14 cellular contexts compared by ENCODE assay signal in genomic region chr12:108649126-108649525, GRCh38. TPM values are rescaled to one million over a fixed set of nuclear protein-coding genes. Genes with fewer than 3 reads are reported as not detected.
DNase-seq lines count a peak whose midpoint lies in the region; ATAC-seq, FAIRE-seq and TF ChIP-seq lines count a peak whose summit lies in the region.
"Had no signal": no experiment of that assay in that cellular context is flagged by ENCODE, and none has a peak within 500 bp of the region (broad histone marks: within the 10 kb centered on the region; RNA-seq: fewer than 3 reads in every experiment).

No MANE protein-coding gene starts in this region.

- no peaks in the 10 kb centered on the region for H3K9me3 Mint-ChIP-seq in activated CD8-positive, alpha-beta T cell treated with anti-CD3 and anti-CD28 coated beads for 36 hours
- H3K9me3 Mint-ChIP-seq in activated CD8-positive, alpha-beta T cell treated with anti-CD3 and anti-CD28 coated beads, Interleukin-2, amount 10 ng/mL, durations not matched to agents 7 days and 5 days (ENCODE audit: insufficient read depth), result no peaks in the 10 kb centered on the region

- intact Hi-C loops in activated CD8-positive, alpha-beta T cell treated with anti-CD3 and anti-CD28 coated beads for 36 hours (cut with micrococcal nuclease), result no loop called here
- intact Hi-C loops in esophagus muscularis mucosa (cut with DNase I), result no loop called here

- peaks cover 24% of the 10 kb centered on the region for H3F3A ChIP-seq in smooth muscle cell (ENCODE audit: low read depth)

- POLR2A ChIA-PET in activated CD8-positive, alpha-beta T cell treated with anti-CD3 and anti-CD28 coated beads for 36 hours (lab: Charles Lee), result interaction anchor here (1.1 to 1.4 kb wide), 2 partner anchors 15 to 53 kb away, joined by 3 to 6 read pairs; partner anchors contain the start of gene SELPLG
- POLR2A ChIA-PET in activated CD8-positive, alpha-beta T cell treated with anti-CD3 and anti-CD28 coated beads, Interleukin-2, amount 10 ng/mL, durations not matched to agents 7 days and 5 days (lab: Charles Lee), result no interaction called here

- no peak overlapping the region for H3K27ac Mint-ChIP-seq in activated CD8-positive, alpha-beta T cell treated with anti-CD3 and anti-CD28 coated beads for 36 hours
- no peak overlapping the region for H3K27ac Mint-ChIP-seq in activated CD8-positive, alpha-beta T cell treated with anti-CD3 and anti-CD28 coated beads, Interleukin-2, amount 10 ng/mL, durations not matched to agents 7 days and 5 days

- H3K4me2 ChIP-seq in smooth muscle cell, result peak overlapping the region; percentile 61

- no peak overlapping the region for H3K4me3 Mint-ChIP-seq in activated CD8-positive, alpha-beta T cell treated with anti-CD3 and anti-CD28 coated beads for 36 hours
- H3K4me3 Mint-ChIP-seq in activated CD8-positive, alpha-beta T cell treated with anti-CD3 and anti-CD28 coated beads, Interleukin-2, amount 10 ng/mL, durations not matched to agents 7 days and 5 days, result no peak overlapping the region

- WGBS in esophagus muscularis mucosa, result 75% methylated on average over 6 of the region's 6 CpGs
- 45% methylated on average over 6 of the region's 6 CpGs for WGBS in smooth muscle cell (ENCODE audit: low lambda C conversion rate)

- H3K36me3 ChIP-seq in esophagus muscularis mucosa, result peaks cover 52 to 92% (median 84%) of the 10 kb centered on the region in 4 donors
- H3K36me3 ChIP-seq in smooth muscle cell (ENCODE audit: low read depth), result peaks cover 13% of the 10 kb centered on the region

- peak overlapping the region; percentile 38 to 76 (median 70) for H3K27ac ChIP-seq in esophagus muscularis mucosa (replicated peaks in 1 of 4)
- peak overlapping the region; percentile 94 for H3K27ac ChIP-seq in smooth muscle cell (ENCODE audit: low read depth)

- H2AFZ ChIP-seq in smooth muscle cell (ENCODE audit: low read depth), result no peak overlapping the region

- no peaks in the 10 kb centered on the region for H3K27me3 Mint-ChIP-seq in activated CD8-positive, alpha-beta T cell treated with anti-CD3 and anti-CD28 coated beads for 36 hours
- H3K27me3 Mint-ChIP-seq in activated CD8-positive, alpha-beta T cell treated with anti-CD3 and anti-CD28 coated beads, Interleukin-2, amount 10 ng/mL, durations not matched to agents 7 days and 5 days (ENCODE audit: low read depth), result no peaks in the 10 kb centered on the region

- H3K4me3 ChIP-seq in esophagus muscularis mucosa (no peak overlapping the region), smooth muscle cell (no peak overlapping the region)

- CTCF ChIA-PET in activated CD8-positive, alpha-beta T cell treated with anti-CD3 and anti-CD28 coated beads for 36 hours (lab: Charles Lee), result interaction anchor here (0.6 to 1.6 kb wide), 2 partner anchors 15 to 154 kb away, joined by 3 to 6 read pairs; no protein-coding TSS in a partner anchor
- CTCF ChIA-PET in activated CD8-positive, alpha-beta T cell treated with anti-CD3 and anti-CD28 coated beads, Interleukin-2, amount 10 ng/mL, durations not matched to agents 7 days and 5 days (lab: Charles Lee), result interaction anchor here (0.9 to 1.8 kb wide), 2 partner anchors 15 to 16 kb away, joined by 6 to 7 read pairs; partner anchors contain the start of gene SELPLG

- peak overlapping the region; percentile 74 for H3K9ac ChIP-seq in smooth muscle cell (ENCODE audit: low read depth)

- H3K9me3 ChIP-seq in esophagus muscularis mucosa (no peaks in the 10 kb centered on the region), smooth muscle cell (replicated peaks; ENCODE audit: low read depth) (no peaks in the 10 kb centered on the region)

- H4K20me1 ChIP-seq in smooth muscle cell (ENCODE audit: low read depth), result no peaks in the 10 kb centered on the region

- H3K4me1 ChIP-seq in esophagus muscularis mucosa (peaks cover 42 to 57% (median 54%) of the 10 kb centered on the region in 4 donors), smooth muscle cell (ENCODE audit: low read depth) (peaks cover 9% of the 10 kb centered on the region)

- no peak for DNase-seq in activated CD8-positive, alpha-beta T cell treated with anti-CD3 and anti-CD28 coated beads for 36 hours
- no peak for DNase-seq in activated CD8-positive, alpha-beta T cell treated with anti-CD3 and anti-CD28 coated beads, Interleukin-2, amount 10 ng/mL, durations not matched to agents 7 days and 5 days
- DNase-seq in esophagus muscularis mucosa (ENCODE audit: extremely low spot score) (no peak), smooth muscle cell (lab: John Stamatoyannopoulos, UW; ENCODE audit: unreplicated experiment) (no peak), NCI-H2107 (lab: John Stamatoyannopoulos, UW) (no peak), frontal cortex (ENCODE audit: low spot score in 2 of 2) (no peak)
- DNase-seq in effector CD4-positive, alpha-beta T cell, result no peak
- DNase-seq: aorta; KG1; NCI-H1694 treated with DMSO at 0.1 percent for 48 hours; occipital lobe; stimulated activated CD4-positive, alpha-beta T cell treated with anti-CD3 and anti-CD28 coated beads, Interleukin-15, amount 100 ng/mL, for 24 hours had no signal

- peaks cover 37% of the 10 kb centered on the region for H3K4me1 Mint-ChIP-seq in activated CD8-positive, alpha-beta T cell treated with anti-CD3 and anti-CD28 coated beads for 36 hours (ENCODE audit: low read depth)
- peaks cover 33% of the 10 kb centered on the region for H3K4me1 Mint-ChIP-seq in activated CD8-positive, alpha-beta T cell treated with anti-CD3 and anti-CD28 coated beads, Interleukin-2, amount 10 ng/mL, durations not matched to agents 7 days and 5 days (ENCODE audit: low read depth)

- TF ChIP-seq CTCF in activated CD8-positive, alpha-beta T cell treated with anti-CD3 and anti-CD28 coated beads for 36 hours (IDR thresholded peaks at IDR 0.05), result no peak
- TF ChIP-seq CTCF in esophagus muscularis mucosa (IDR thresholded peaks at IDR 0.05) (no peak), smooth muscle cell (IDR thresholded peaks at IDR 0.05; ENCODE audit: borderline replicate concordance, insufficient read depth, poor library complexity, severe bottlenecking) (no peak)

- TF ChIP-seq EP300 in esophagus muscularis mucosa (IDR thresholded peaks at IDR 0.05), result no peak

- no peak for FAIRE-seq in frontal cortex (lab: Jason Lieb, UNC)

- peaks cover 29% of the 10 kb centered on the region for H3K36me3 Mint-ChIP-seq in activated CD8-positive, alpha-beta T cell treated with anti-CD3 and anti-CD28 coated beads for 36 hours (ENCODE audit: low read depth)
- peaks cover 43% of the 10 kb centered on the region for H3K36me3 Mint-ChIP-seq in activated CD8-positive, alpha-beta T cell treated with anti-CD3 and anti-CD28 coated beads, Interleukin-2, amount 10 ng/mL, durations not matched to agents 7 days and 5 days (ENCODE audit: low read depth)

- no peak for TF ChIP-seq POLR2A in esophagus muscularis mucosa (IDR thresholded peaks at IDR 0.05; ENCODE audit: low read depth)

- peak; percentile 35 for ATAC-seq in activated CD8-positive, alpha-beta T cell treated with anti-CD3 and anti-CD28 coated beads for 36 hours
- ATAC-seq in activated CD8-positive, alpha-beta T cell treated with anti-CD3 and anti-CD28 coated beads, Interleukin-2, amount 10 ng/mL, durations not matched to agents 7 days and 5 days, result no peak
- ATAC-seq in SK-N-SH treated with all-trans-retinoic acid at 6 μM for 48 hours, result peak; percentile 43

- H3K79me2 ChIP-seq in smooth muscle cell (ENCODE audit: low read depth), result no peaks in the 10 kb centered on the region

- H3K27me3 ChIP-seq in esophagus muscularis mucosa (no peaks in the 10 kb centered on the region), smooth muscle cell (ENCODE audit: low read depth) (no peaks in the 10 kb centered on the region)

TF ChIP-seq in SK-N-SH treated with all-trans-retinoic acid at 6 μM for 48 hours, 23 proteins besides CTCF, POLR2A, EP300 and RAD21 (continues in another document):
- TF ChIP-seq PATZ1 (CRISPR knock-in tag; IDR thresholded peaks at IDR 0.05; ENCODE audit: borderline replicate concordance), result no peak
- no peak for TF ChIP-seq ZNF8 (CRISPR knock-in tag; IDR thresholded peaks at IDR 0.05)
- no peak for TF ChIP-seq ARNTL (CRISPR knock-in tag; IDR thresholded peaks at IDR 0.05; ENCODE audit: borderline replicate concordance, low read depth)
- no peak for TF ChIP-seq GLIS3 (CRISPR knock-in tag; IDR thresholded peaks at IDR 0.05)

RNA-seq across cellular contexts. Expression of gene SELPLG, which starts 15.4 kb away (rescaled TPM):
- 10 to 100 TPM; 22.1 to 23.8 TPM for total RNA-seq in activated CD8-positive, alpha-beta T cell treated with anti-CD3 and anti-CD28 coated beads for 36 hours
- total RNA-seq in activated CD8-positive, alpha-beta T cell treated with anti-CD3 and anti-CD28 coated beads, Interleukin-2, amount 10 ng/mL, durations not matched to agents 7 days and 5 days, result 100 to 1,000 TPM; 144 to 150 TPM
- total RNA-seq in esophagus muscularis mucosa, result 10 to 100 TPM in 2 of 4 donors, 1 to 10 TPM in 2; 7.2 to 15.7 (median 10.0) TPM
- total RNA-seq in smooth muscle cell, result 1.3 and 2.0 TPM in 2 replicates
- polyA plus RNA-seq in smooth muscle cell, result 0.09 and 1.6 TPM in 2 replicates
- total RNA-seq in frontal cortex, result 1.2 TPM

RNA-seq across cellular contexts. Expression of gene TMEM119, which starts 51.2 kb away (rescaled TPM):
- total RNA-seq in activated CD8-positive, alpha-beta T cell treated with anti-CD3 and anti-CD28 coated beads for 36 hours, result not detected
- not detected for total RNA-seq in activated CD8-positive, alpha-beta T cell treated with anti-CD3 and anti-CD28 coated beads, Interleukin-2, amount 10 ng/mL, durations not matched to agents 7 days and 5 days
- total RNA-seq in esophagus muscularis mucosa (10 to 100 TPM in 1 of 4 donors, 1 to 10 TPM in 3; 3.6 to 12.2 (median 7.1) TPM), smooth muscle cell (40.9 and 41.9 TPM in 2 replicates), frontal cortex (0.82 TPM)
- polyA plus RNA-seq in smooth muscle cell, result 67.2 and 103 TPM in 2 replicates
- total RNA-seq: lung microvascular endothelial cell had no signal

Comparison
In these comparisons a context has a peak if more than half of its experiments do, and no peak if none do; other contexts are left out.
1. RNA of gene SELPLG, which starts 15.4 kb away (total RNA-seq): 144 to 150 TPM in activated CD8-positive, alpha-beta T cell treated with anti-CD3 and anti-CD28 coated beads, Interleukin-2, amount 10 ng/mL, durations not matched to agents 7 days and 5 days; 22.1 to 23.8 TPM in activated CD8-positive, alpha-beta T cell treated with anti-CD3 and anti-CD28 coated beads for 36 hours, 7.2 to 15.7 TPM in esophagus muscularis mucosa, 1.3 to 2.0 TPM in smooth muscle cell and 1.2 TPM in frontal cortex (single experiment); every median in the first group is over 4 times any median in the second.